Comparison of ENCODE assay signal across 9 cellular contexts in the genomic region with DNA sequence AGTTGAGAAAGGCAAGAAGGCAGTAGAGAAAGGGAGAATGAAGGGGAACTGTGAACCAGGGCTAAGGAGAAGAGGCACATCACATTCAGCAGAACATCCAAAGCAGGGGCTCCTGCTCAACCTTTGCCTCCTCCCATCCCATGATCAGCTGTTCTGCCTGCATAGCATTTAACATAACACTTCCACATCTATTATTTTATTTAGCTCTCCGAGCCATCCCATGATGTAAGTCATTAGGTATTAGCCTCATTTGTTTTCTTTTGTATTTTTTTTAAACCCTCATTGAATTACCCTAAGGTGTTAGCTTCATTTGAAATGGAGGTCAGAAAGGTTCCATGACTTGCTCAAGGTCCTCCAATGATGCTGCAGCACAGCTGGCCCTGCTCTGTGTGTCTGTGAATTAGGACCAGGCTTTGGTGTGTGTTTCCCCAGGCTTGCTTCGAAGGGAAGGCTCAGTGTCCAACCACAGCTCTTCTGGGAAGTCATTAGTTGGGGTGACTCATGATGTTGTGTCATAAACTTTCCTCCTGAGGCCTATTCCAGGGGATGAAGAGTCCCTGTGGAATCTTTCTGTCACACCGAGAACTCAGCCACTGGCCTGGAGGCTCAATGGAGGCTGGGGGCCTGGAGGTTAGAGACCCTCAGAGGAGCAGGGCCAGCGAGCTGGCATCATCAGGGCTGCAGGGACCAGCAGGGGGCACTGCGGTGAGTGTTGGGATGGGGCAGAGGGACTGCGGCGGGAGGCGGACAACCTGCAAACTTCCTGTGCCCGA. TPM values are rescaled to one million over a fixed set of nuclear protein-coding genes. Genes with fewer than 3 reads are reported as not detected.
DNase-seq lines count a peak whose midpoint lies in the region; ATAC-seq, FAIRE-seq and TF ChIP-seq lines count a peak whose summit lies in the region.
"Had no signal": no experiment of that assay in that cellular context is flagged by ENCODE, and none has a peak within 500 bp of the region (broad histone marks: within the 10 kb centered on the region; RNA-seq: fewer than 3 reads in every experiment).

No MANE protein-coding gene starts in this region.

- DNase-seq in NCI-H146 (lab: John Stamatoyannopoulos, UW) (peak; percentile 4), NCI-H146 treated with DMSO at 0.1 percent for 48 hours (lab: John Stamatoyannopoulos, UW; ENCODE audit: unreplicated experiment) (no peak), epithelial cell of prostate (ENCODE audit: low read depth, low spot score) (peak; percentile 79), small intestine (peak; percentile 71), head of caudate nucleus (no peak)

- no peak overlapping the region for H3K27ac ChIP-seq in OCI-LY1 (ENCODE audit: low read depth, low read length, poor library complexity, severe bottlenecking)
- peak overlapping the region; percentile 53 for H3K27ac ChIP-seq in epithelial cell of prostate
- peak overlapping the region; percentile 14 to 25 for H3K27ac ChIP-seq in small intestine (ENCODE audit: low read depth in 1 of 2, low read length in 1 of 2)
- H3K27ac ChIP-seq: thoracic aorta had no signal

- no peak for FAIRE-seq in small intestine (lab: Jason Lieb, UNC)

- WGBS in small intestine, 3 donors = 61 to 69% (median 69%) methylated on average over 9 of the region's 9 CpGs

- H3K36me3 ChIP-seq in OCI-LY1 (ENCODE audit: insufficient read depth, low read length) (no peaks in the 10 kb centered on the region), small intestine (ENCODE audit: control insufficient read depth in 2 of 2, insufficient read depth in 2 of 2, low read length in 2 of 2) (no peaks in the 10 kb centered on the region)
- H3K36me3 ChIP-seq: thoracic aorta had no signal

- ATAC-seq in HG03469 (IDR thresholded peaks at IDR 0.05; ENCODE audit: unreplicated experiment) = no peak
- no peak for ATAC-seq in HG02852 (IDR thresholded peaks at IDR 0.05; ENCODE audit: unreplicated experiment)

- peak; percentile 85 for TF ChIP-seq CTCF in OCI-LY1 (IDR thresholded peaks at IDR 0.05; ENCODE audit: low read length)

- no peak overlapping the region for H3K9ac ChIP-seq in OCI-LY1 (ENCODE audit: low read length)

- H3K27me3 ChIP-seq in OCI-LY1 (ENCODE audit: insufficient read depth, low read length) = no peaks in the 10 kb centered on the region
- no peaks in the 10 kb centered on the region for H3K27me3 ChIP-seq in small intestine (ENCODE audit: control insufficient read depth in 2 of 2, insufficient read depth in 2 of 2, low read length in 2 of 2)

- no peak overlapping the region for H3K4me2 ChIP-seq in OCI-LY1 (ENCODE audit: low read length)

- H3K9me3 ChIP-seq in OCI-LY1 (ENCODE audit: low read length) (no peaks in the 10 kb centered on the region), small intestine (ENCODE audit: control insufficient read depth, low read depth) (no peaks in the 10 kb centered on the region)
- H3K9me3 ChIP-seq: thoracic aorta had no signal

- H3K79me2 ChIP-seq in OCI-LY1 (ENCODE audit: insufficient read depth, low read length) = no peaks in the 10 kb centered on the region

- H3K4me1 ChIP-seq in OCI-LY1 (ENCODE audit: insufficient read depth, low read length, severe bottlenecking) (no peaks in the 10 kb centered on the region), small intestine (ENCODE audit: control insufficient read depth in 2 of 2, insufficient read depth in 1 of 2, low read depth in 1 of 2, low read length in 1 of 2) (no peaks in the 10 kb centered on the region)

- H3F3A ChIP-seq in OCI-LY1 (ENCODE audit: insufficient read depth, low read length) = no peaks in the 10 kb centered on the region

- no peaks in the 10 kb centered on the region for H3K9me2 ChIP-seq in OCI-LY1 (ENCODE audit: low read depth, low read length)

- no peak overlapping the region for H3K4me3 ChIP-seq in OCI-LY1 (ENCODE audit: low read depth, low read length, poor library complexity, severe bottlenecking)
- H3K4me3 ChIP-seq in small intestine (ENCODE audit: low read depth in 1 of 2, low read length in 2 of 2) = no peak overlapping the region
- H3K4me3 ChIP-seq: thoracic aorta had no signal

- intact Hi-C loops in head of caudate nucleus (cut with DNase I) = no loop called here

- H4K20me1 ChIP-seq in OCI-LY1 (ENCODE audit: insufficient read depth, low read length) = no peaks in the 10 kb centered on the region

- H2AFZ ChIP-seq in OCI-LY1 (ENCODE audit: low read length) = no peak overlapping the region

RNA-seq across cellular contexts. Expression of a gene that starts 16.5 kb away (rescaled TPM):
- under 1 TPM in 1 of 3 donors, not detected in 2; 0.06 TPM for polyA plus RNA-seq in small intestine

RNA-seq across cellular contexts. Expression of a gene that starts 34.1 kb away (rescaled TPM):
- polyA plus RNA-seq in small intestine = 100 to 1,000 TPM; 167 to 383 (median 240) TPM

Comparison
In these comparisons a context has a peak if more than half of its experiments do, and no peak if none do; other contexts are left out.
1. DNase-seq: peak in NCI-H146 (single experiment), epithelial cell of prostate (single experiment) and small intestine (single experiment); none in NCI-H146 treated with DMSO at 0.1 percent for 48 hours (single experiment) and head of caudate nucleus (0 of 42).